In genomic region chr7:30254717-30255095, GRCh38 we compare ENCODE assay signal across 27 cellular contexts. TPM values are rescaled to one million over a fixed set of nuclear protein-coding genes. Genes with fewer than 3 reads are reported as not detected.
DNase-seq lines count a peak whose midpoint lies in the region; ATAC-seq and TF ChIP-seq lines count a peak whose summit lies in the region.
"Had no signal": no experiment of that assay in that cellular context is flagged by ENCODE, and none has a peak within 500 bp of the region (broad histone marks: within the 10 kb centered on the region; RNA-seq: fewer than 3 reads in every experiment).

No MANE protein-coding gene starts in this region.

- POLR2A ChIA-PET in HEK293T (lab: Yijun Ruan, JAX): no interaction called here

- H3K4me1 ChIP-seq in endocrine pancreas (ENCODE audit: control insufficient read depth, insufficient read depth, low read length) (peaks cover 32% of the 10 kb centered on the region), mucosa of descending colon (ENCODE audit: low read depth) (peaks cover 42% of the 10 kb centered on the region)
- H3K4me1 ChIP-seq: BE2C, neural progenitor cell, vagina had no signal

- ATAC-seq in mucosa of descending colon: peak; percentile 64
- no peak for ATAC-seq in HG03571 (IDR thresholded peaks at IDR 0.05; ENCODE audit: unreplicated experiment)
- no peak for ATAC-seq in HG03025 (IDR thresholded peaks at IDR 0.05; ENCODE audit: low FRiP score, unreplicated experiment)
- ATAC-seq: activated naive CD8-positive, alpha-beta T cell treated with anti-CD3 and anti-CD28 coated beads, Interleukin-2, amount 50 U/mL, for 24 hours had no signal

- H3K4me3 ChIP-seq in endocrine pancreas (ENCODE audit: control insufficient read depth, insufficient read depth, low read length): peak overlapping the region; percentile 41
- no peak overlapping the region for H3K4me3 ChIP-seq in mucosa of descending colon
- H3K4me3 ChIP-seq: HAP-1, lung, neural progenitor cell, smooth muscle cell, suprapubic skin, vagina had no signal

- no peaks in the 10 kb centered on the region for H3K9me3 ChIP-seq in endocrine pancreas (ENCODE audit: control insufficient read depth, low read length)
- no peaks in the 10 kb centered on the region for H3K9me3 ChIP-seq in mucosa of descending colon
- H3K9me3 ChIP-seq: BE2C, HAP-1, suprapubic skin, vagina had no signal

- DNase-seq in DMS53 (lab: John Stamatoyannopoulos, UW) (peak; percentile 85), HuH-7 (ENCODE audit: low spot score) (peak; percentile 14), mucosa of descending colon (peak in 1 of 3 donors; percentile 77), HEK293T (ENCODE audit: extremely low spot score) (no peak)
- DNase-seq in activated CD8-positive, alpha-beta memory T cell treated with anti-CD3 and anti-CD28 coated beads, Interleukin-2, amount 50 U/mL, for 4 hours: no peak
- DNase-seq: activated CD4-positive, alpha-beta T cell treated with anti-CD3 and anti-CD28 coated beads, Interleukin-2, amount 50 U/mL, for 48 hours; activated CD4-positive, CD25-positive, alpha-beta regulatory T cell; activated gamma-delta T cell treated with Interleukin-2 at 50 U/mL for 16 hours; activated naive CD8-positive, alpha-beta T cell treated with anti-CD3 and anti-CD28 coated beads, Interleukin-2, amount 50 U/mL, for 24 hours; BE2C; effector CD8-positive, alpha-beta T cell; foreskin fibroblast; GF-D8; hippocampal formation; NCI-H2081; NCI-H446 treated with DMSO at 0.1 percent for 48 hours; stimulated activated CD4-positive, alpha-beta T cell treated with anti-CD3 and anti-CD28 coated beads, Interleukin-2, amount 100 ng/mL, for 24 hours; T-helper 9 cell had no signal

- no peak for TF ChIP-seq CTCF in mucosa of descending colon (IDR thresholded peaks at IDR 0.05)

- H3K36me3 ChIP-seq in endocrine pancreas (ENCODE audit: control insufficient read depth, insufficient read depth, low read length) (no peaks in the 10 kb centered on the region), mucosa of descending colon (ENCODE audit: low read depth) (no peaks in the 10 kb centered on the region)
- H3K36me3 ChIP-seq: BE2C, HAP-1, neural progenitor cell, suprapubic skin, vagina had no signal

- H3K9ac ChIP-seq in endocrine pancreas (ENCODE audit: control insufficient read depth, insufficient read depth, low read length): no peak overlapping the region
- H3K9ac ChIP-seq: neural progenitor cell had no signal

- H3K27me3 ChIP-seq in endocrine pancreas (ENCODE audit: control insufficient read depth, insufficient read depth, low read length): no peaks in the 10 kb centered on the region
- H3K27me3 ChIP-seq: BE2C, neural progenitor cell, suprapubic skin, vagina had no signal

- intact Hi-C loops in mucosa of descending colon (cut with DNase I, micrococcal nuclease): no loop called here

- CTCF ChIA-PET in HEK293T (lab: Yijun Ruan, JAX): no interaction called here

TF ChIP-seq in HEK293T, 16 proteins besides CTCF, POLR2A, EP300 and RAD21:
- TF ChIP-seq FOXK2 (IDR thresholded peaks at IDR 0.05) (no peak), FOXM1 (IDR thresholded peaks at IDR 0.05; ENCODE audit: borderline replicate concordance) (no peak), HDGF (IDR thresholded peaks at IDR 0.05; ENCODE audit: borderline replicate concordance) (no peak), FOXA1 (IDR thresholded peaks at IDR 0.05) (no peak), BHLHE40 (IDR thresholded peaks at IDR 0.05; ENCODE audit: borderline replicate concordance) (no peak), ELF4 (IDR thresholded peaks at IDR 0.05) (no peak), SUZ12 (IDR thresholded peaks at IDR 0.05) (no peak), CTBP1 (IDR thresholded peaks at IDR 0.05; ENCODE audit: borderline replicate concordance) (no peak), ZNF384 (IDR thresholded peaks at IDR 0.05) (no peak), NFRKB (IDR thresholded peaks at IDR 0.05) (no peak), PKNOX1 (IDR thresholded peaks at IDR 0.05) (no peak), ARNT (IDR thresholded peaks at IDR 0.05) (no peak), SP1 (IDR thresholded peaks at IDR 0.05) (no peak), TARDBP (IDR thresholded peaks at IDR 0.05) (no peak), LEF1 (IDR thresholded peaks at IDR 0.05; ENCODE audit: borderline replicate concordance) (no peak), L3MBTL2 (conservative IDR thresholded peaks at IDR 0.05) (no peak)

RNA-seq across cellular contexts. Expression of gene ZNRF2, which starts 29.7 kb away (rescaled TPM):
- total RNA-seq in mucosa of descending colon: 10 to 100 TPM; 34.0 to 53.3 (median 40.5) TPM

Comparison
In these comparisons a context has a peak if more than half of its experiments do, and no peak if none do; other contexts are left out.
1. DNase-seq: peak in DMS53 (single experiment) and HuH-7 (single experiment); none in HEK293T (single experiment) and activated CD8-positive, alpha-beta memory T cell treated with anti-CD3 and anti-CD28 coated beads, Interleukin-2, amount 50 U/mL, for 4 hours (single experiment).